Comparison of ENCODE assay signal across 11 cellular contexts in the genomic region with DNA sequence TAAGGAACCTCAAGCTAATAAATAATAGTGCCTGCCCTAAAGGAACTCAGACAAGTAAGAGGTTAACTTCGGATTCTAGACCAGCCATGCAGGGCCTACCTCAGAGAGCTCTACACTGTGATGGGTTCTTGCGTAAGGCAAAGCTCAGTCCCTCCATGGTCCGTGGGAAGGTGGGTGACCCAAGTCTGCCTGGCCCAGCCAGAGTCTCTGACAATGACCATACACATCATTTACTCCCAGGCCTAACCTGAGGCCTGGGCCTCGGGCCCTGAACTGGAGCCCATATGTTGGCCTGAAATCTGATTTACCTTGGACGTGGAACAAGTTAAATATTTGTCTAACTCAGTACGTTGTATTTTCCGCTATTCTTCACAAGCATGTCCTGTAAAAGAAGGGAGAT. TPM values are rescaled to one million over a fixed set of nuclear protein-coding genes. Genes with fewer than 3 reads are reported as not detected.
"Had no signal": no experiment of that assay in that cellular context is flagged by ENCODE, and none has a peak within 500 bp of the region (broad histone marks: within the 10 kb centered on the region; RNA-seq: fewer than 3 reads in every experiment).

No MANE protein-coding gene starts in this region.

- DNase-seq: GM23248, GOT3, H7, HFFc6 had no signal

- H3K36me3 ChIP-seq: HAP-1 had no signal

- H3K27ac ChIP-seq: GM23248, HL-60 had no signal

- H3K9me3 ChIP-seq: HAP-1 had no signal

- H3K4me1 ChIP-seq: HAP-1 had no signal

- H3K9ac ChIP-seq: GM23248 had no signal

- ATAC-seq: HCT116, HepG2, K562 had no signal

- H2AFZ ChIP-seq: GM23248 had no signal

- H3K4me3 ChIP-seq: GM23248, HAP-1, K562 had no signal

RNA-seq across cellular contexts. Expression of a gene that starts 55.1 kb away (rescaled TPM):
- total RNA-seq: GM23248, H4, H7, HepG2, HFFc6, HT1080, K562 had no signal
- polyA plus RNA-seq: GM23248, HepG2, K562 had no signal
